ENCODE assay signal across 11 cellular contexts in the genomic region with DNA sequence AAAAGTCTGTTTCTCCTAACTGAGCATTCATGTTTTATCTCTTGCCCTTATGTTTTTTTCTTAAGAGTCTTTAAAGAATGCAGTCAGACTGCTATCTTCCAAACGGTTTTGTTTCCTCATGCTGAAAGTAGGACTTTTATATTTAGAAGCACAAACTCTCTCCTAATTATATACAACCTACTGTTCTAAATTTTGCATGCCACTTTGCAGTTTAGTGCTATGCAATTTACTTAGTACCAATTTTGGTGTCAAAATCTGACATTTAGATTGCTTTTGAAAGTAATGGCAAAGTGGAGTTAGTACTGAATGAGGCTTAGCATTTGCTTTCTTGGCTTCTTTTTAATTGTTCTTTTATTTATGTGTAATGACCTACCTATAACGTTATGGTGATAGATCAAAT. TPM values are rescaled to one million over a fixed set of nuclear protein-coding genes. Genes with fewer than 3 reads are reported as not detected.
"Had no signal": no experiment of that assay in that cellular context is flagged by ENCODE, and none has a peak within 500 bp of the region (broad histone marks: within the 10 kb centered on the region; RNA-seq: fewer than 3 reads in every experiment).

No MANE protein-coding gene starts in this region.

- H3K4me1 Mint-ChIP-seq: GM23338, H9 had no signal

- H3K9me3 Mint-ChIP-seq: GM23338, H9 had no signal

- FAIRE-seq: H1, H54 had no signal

- H3K27ac ChIP-seq: GM23248 had no signal

- H2AFZ ChIP-seq: GM23248, GM23338 had no signal

- H3K9ac ChIP-seq: GM23248 had no signal

- H3K9me3 ChIP-seq: HAP-1 had no signal

- H3K4me3 ChIP-seq: GM23248, GM23338, HAP-1 had no signal

- ATAC-seq: GM23338, HCT116 had no signal

- H3K4me3 Mint-ChIP-seq: GM23338, H9, HFFc6 had no signal

- H3K36me3 ChIP-seq: HAP-1 had no signal

- H3K27ac Mint-ChIP-seq: GM23338, H9, HFFc6 had no signal

- DNase-seq: GM23248, GOT3, H7, H9, HCEC 1CT, HFFc6 had no signal

- H3K4me2 ChIP-seq: GM23338 had no signal

RNA-seq across cellular contexts. Expression of gene PCDH20, which starts 55.2 kb away (rescaled TPM):
- total RNA-seq: HFFc6 had no signal
- polyA plus RNA-seq: GM23248 had no signal
